In genomic region chr15:76235186-76235826, GRCh38 we compare ENCODE assay signal across 8 cellular contexts.
DNase-seq lines count a peak whose midpoint lies in the region; ATAC-seq lines count a peak whose summit lies in the region.

No MANE protein-coding gene starts in this region.

- H3K14ac ChIP-seq in trophoblast cell (ENCODE audit: low read length) = no peak overlapping the region
- no peak overlapping the region for H3K14ac ChIP-seq in neuronal stem cell (ENCODE audit: low read length)

- no peak overlapping the region for H3K23ac ChIP-seq in trophoblast cell (ENCODE audit: low read length)
- no peak overlapping the region for H3K23ac ChIP-seq in neuronal stem cell (ENCODE audit: low read depth, low read length, poor library complexity)

- H3K4me3 ChIP-seq in trophoblast cell (ENCODE audit: low read depth, low read length) (no peak overlapping the region), neuronal stem cell (ENCODE audit: low read length in 2 of 2) (no peak overlapping the region)

- H3K36me3 ChIP-seq in trophoblast cell (ENCODE audit: control insufficient read depth in 1 of 2, insufficient read depth in 2 of 2, low read length in 2 of 2) (peaks cover 2 to 3% of the 10 kb centered on the region in 2 experiments), neuronal stem cell (replicated peaks in 1 of 2; ENCODE audit: control insufficient read depth in 2 of 2, insufficient read depth in 2 of 2, low read length in 2 of 2) (peaks cover 0 to 16% of the 10 kb centered on the region in 2 donors)

- H3K4me1 ChIP-seq in trophoblast cell (ENCODE audit: control insufficient read depth in 1 of 2, insufficient read depth in 2 of 2, low read length in 2 of 2) (no peaks in the 10 kb centered on the region), neuronal stem cell (ENCODE audit: control insufficient read depth in 2 of 2, insufficient read depth in 1 of 2, low read depth in 1 of 2, low read length in 2 of 2) (peaks cover 0 to 4% of the 10 kb centered on the region in 2 donors)

- H3K18ac ChIP-seq in trophoblast cell (ENCODE audit: low read length) (no peak overlapping the region), neuronal stem cell (ENCODE audit: low read length) (no peak overlapping the region)

- no peak overlapping the region for H2BK120ac ChIP-seq in trophoblast cell (ENCODE audit: insufficient read depth, low read length, poor library complexity)
- no peak overlapping the region for H2BK120ac ChIP-seq in neuronal stem cell (ENCODE audit: low read depth, low read length)

- no peaks in the 10 kb centered on the region for H3K79me1 ChIP-seq in trophoblast cell (ENCODE audit: low read length)
- no peaks in the 10 kb centered on the region for H3K79me1 ChIP-seq in neuronal stem cell (ENCODE audit: low read depth, low read length)

- H2BK15ac ChIP-seq in neuronal stem cell (ENCODE audit: low read length) = no peak overlapping the region

- ATAC-seq in HG03139 (IDR thresholded peaks at IDR 0.05; ENCODE audit: unreplicated experiment) = no peak

- H3K4ac ChIP-seq in trophoblast cell (ENCODE audit: low read depth, low read length) (no peak overlapping the region), neuronal stem cell (ENCODE audit: low read length) (no peak overlapping the region)

- H2AFZ ChIP-seq in trophoblast cell (ENCODE audit: insufficient read depth, low read length, poor library complexity) (no peak overlapping the region), neuronal stem cell (ENCODE audit: low read length) (no peak overlapping the region)

- H4K12ac ChIP-seq in trophoblast cell (ENCODE audit: low read depth, low read length) = no peak overlapping the region

- H3K9me3 ChIP-seq in trophoblast cell (ENCODE audit: insufficient read depth, low read depth, low read length) = no peaks in the 10 kb centered on the region
- no peaks in the 10 kb centered on the region for H3K9me3 ChIP-seq in neuronal stem cell (replicated peaks in 1 of 2; ENCODE audit: control insufficient read depth in 2 of 2, insufficient read depth in 1 of 2, low read depth in 1 of 2, low read length in 2 of 2)

- H2BK5ac ChIP-seq in trophoblast cell (ENCODE audit: low read depth, low read length, poor library complexity) = no peak overlapping the region
- no peak overlapping the region for H2BK5ac ChIP-seq in neuronal stem cell (ENCODE audit: low read length)

- whole genome bisulfite sequencing in trophoblast cell (ENCODE audit: extremely low coverage, insufficient coverage, insufficient read length) = no CpG with 5 or more reads among the region's 3 CpGs
- WGBS in neuronal stem cell (ENCODE audit: extremely low coverage in 2 of 2, insufficient read length in 2 of 2, insufficient replicate concordance in 1 of 2), 2 donors = no CpG with 5 or more reads among the region's 3 CpGs

- H4K91ac ChIP-seq in trophoblast cell (ENCODE audit: low read depth, low read length) (no peak overlapping the region), neuronal stem cell (ENCODE audit: low read depth, low read length, poor library complexity) (no peak overlapping the region)

- H3K9ac ChIP-seq in trophoblast cell (ENCODE audit: low read length) (no peak overlapping the region), neuronal stem cell (ENCODE audit: low read depth, low read length, poor library complexity) (no peak overlapping the region)

- H3K4me2 ChIP-seq in trophoblast cell (ENCODE audit: low read length) (no peak overlapping the region), neuronal stem cell (ENCODE audit: insufficient read depth, low read length, poor library complexity, severe bottlenecking) (no peak overlapping the region)

- DNase-seq in DMS 273 treated with DMSO at 0.1 percent for 48 hours (lab: John Stamatoyannopoulos, UW) = peak; percentile 22
- DNase-seq in HS-5 (ENCODE audit: low read depth) = peak; percentile 9
- peak; percentile 73 for DNase-seq in RKO (ENCODE audit: low spot score)
- peak; percentile 63 for DNase-seq in fibroblast of peridontal ligament (ENCODE audit: extremely low read depth)
- peak; percentile 3 to 78 for DNase-seq in trophoblast cell
- no peak for DNase-seq in neuronal stem cell (ENCODE audit: low spot score)
- DNase-seq in activated gamma-delta T cell treated with Interleukin-2 at 50 U/mL for 16 hours = no peak

- H2BK12ac ChIP-seq in trophoblast cell (ENCODE audit: low read length) (no peak overlapping the region), neuronal stem cell (ENCODE audit: low read length) (no peak overlapping the region)

- H2AK5ac ChIP-seq in trophoblast cell (ENCODE audit: low read length) (no peak overlapping the region), neuronal stem cell (ENCODE audit: low read depth, low read length) (no peak overlapping the region)

- H3K27me3 ChIP-seq in trophoblast cell (ENCODE audit: insufficient read depth, low read length) (no peaks in the 10 kb centered on the region), neuronal stem cell (ENCODE audit: control insufficient read depth in 3 of 3, insufficient read depth in 3 of 3, low read depth in 1 of 3, low read length in 3 of 3) (no peaks in the 10 kb centered on the region)

- H3K79me2 ChIP-seq in trophoblast cell (ENCODE audit: control insufficient read depth, insufficient read depth, low read length, poor library complexity) = no peaks in the 10 kb centered on the region

- H4K8ac ChIP-seq in trophoblast cell (ENCODE audit: low read depth, low read length) = no peak overlapping the region
- no peak overlapping the region for H4K8ac ChIP-seq in neuronal stem cell (ENCODE audit: low read depth, low read length)

- H3K27ac ChIP-seq in trophoblast cell (ENCODE audit: low read depth, low read length) (no peak overlapping the region), neuronal stem cell (replicated peaks; ENCODE audit: low read length) (no peak overlapping the region)

Comparison
In these comparisons a context has a peak if more than half of its experiments do, and no peak if none do; other contexts are left out.
1. DNase-seq: peak in DMS 273 treated with DMSO at 0.1 percent for 48 hours (single experiment), HS-5 (single experiment), RKO (single experiment), fibroblast of peridontal ligament (single experiment) and trophoblast cell (2 of 2); none in neuronal stem cell (single experiment) and activated gamma-delta T cell treated with Interleukin-2 at 50 U/mL for 16 hours (single experiment).